ENCODE assay signal across 28 cellular contexts in genomic region chr2:190829642-190830041, GRCh38.
"Had no signal": no experiment of that assay in that cellular context is flagged by ENCODE, and none has a peak within 500 bp of the region (broad histone marks: within the 10 kb centered on the region; RNA-seq: fewer than 3 reads in every experiment).

No MANE protein-coding gene starts in this region.

- H3K4me3 ChIP-seq: neural progenitor cell, ovary, psoas muscle, right lobe of liver, sigmoid colon, stomach, thoracic aorta, thyroid gland, tibial nerve, upper lobe of left lung, vagina had no signal

- H2AFZ ChIP-seq: neural progenitor cell, parathyroid adenoma had no signal

- H3K27ac ChIP-seq: neural progenitor cell, ovary, parathyroid adenoma, psoas muscle, right lobe of liver, sigmoid colon, stomach, thoracic aorta, thyroid gland, tibial nerve, upper lobe of left lung, vagina had no signal

- H3K4me1 ChIP-seq: neural progenitor cell, parathyroid adenoma, psoas muscle, right lobe of liver, sigmoid colon, tibial nerve, vagina had no signal

- H3K9ac ChIP-seq: neural progenitor cell, parathyroid adenoma had no signal

- DNase-seq: naive thymus-derived CD4-positive, alpha-beta T cell; natural killer cell; occipital lobe; ovary; posterior cingulate gyrus; psoas muscle; right cardiac atrium; right lobe of liver; sigmoid colon; small intestine; stimulated activated CD4-positive, alpha-beta T cell treated with anti-CD3 and anti-CD28 coated beads, Interleukin-15, amount 100 ng/mL, for 24 hours; stimulated activated CD4-positive, alpha-beta T cell treated with anti-CD3 and anti-CD28 coated beads, Interleukin-2, amount 100 ng/mL, for 24 hours; stimulated activated CD4-positive, alpha-beta T cell treated with anti-CD3 and anti-CD28 coated beads, Interleukin-2, amount 100 ng/mL, for 48 hours; stimulated activated naive B cell treated with anti-CD40 and anti-IgM and Interleukin-4, amounts not matched to agents 10 μg/mL and 1 μg/mL and 100 μg/mL, for 72 hours; stimulated activated naive CD4-positive, alpha-beta T cell treated with Interleukin-2 at 50 U/mL for 16 hours; stomach; thyroid gland; trophoblast cell; upper lobe of left lung had no signal

- H3K36me3 ChIP-seq: neural progenitor cell, ovary, right lobe of liver, sigmoid colon, stomach, thoracic aorta, thyroid gland, tibial nerve, upper lobe of left lung, vagina had no signal

- H3K27ac Mint-ChIP-seq: naive thymus-derived CD4-positive, alpha-beta T cell; natural killer cell; nephron; neural progenitor cell; progenitor cell of endocrine pancreas; stimulated activated effector memory CD8-positive, alpha-beta T cell treated with anti-CD3 and anti-CD28 coated beads, Interleukin-12 subunit alpha, Interleukin-12 subunit beta, amount 100 ng/mL, for 72 hours; stimulated activated naive B cell treated with anti-CD40 and anti-IgM and Interleukin-4, amounts not matched to agents 10 μg/mL and 1 μg/mL and 100 μg/mL, for 72 hours had no signal

- H3K4me1 Mint-ChIP-seq: naive thymus-derived CD4-positive, alpha-beta T cell; natural killer cell; neural progenitor cell; stimulated activated naive B cell treated with anti-CD40 and anti-IgM and Interleukin-4, amounts not matched to agents 10 μg/mL and 1 μg/mL and 100 μg/mL, for 72 hours had no signal

- H3K36me3 Mint-ChIP-seq: natural killer cell; neural progenitor cell; stimulated activated effector memory CD8-positive, alpha-beta T cell treated with anti-CD3 and anti-CD28 coated beads, Interleukin-12 subunit alpha, Interleukin-12 subunit beta, amount 100 ng/mL, for 72 hours had no signal

- H3K4me2 ChIP-seq: neural progenitor cell had no signal

- H3K27me3 Mint-ChIP-seq: progenitor cell of endocrine pancreas; stimulated activated naive B cell treated with anti-CD40 and anti-IgM and Interleukin-4, amounts not matched to agents 10 μg/mL and 1 μg/mL and 100 μg/mL, for 72 hours had no signal

- ATAC-seq: naive thymus-derived CD4-positive, alpha-beta T cell; natural killer cell; psoas muscle; right cardiac atrium; right lobe of liver; stimulated activated effector memory CD8-positive, alpha-beta T cell treated with anti-CD3 and anti-CD28 coated beads, Interleukin-12 subunit alpha, Interleukin-12 subunit beta, amount 100 ng/mL, for 72 hours; stimulated activated naive B cell treated with anti-CD40 and anti-IgM and Interleukin-4, amounts not matched to agents 10 μg/mL and 1 μg/mL and 100 μg/mL, for 72 hours had no signal

- H3K4me3 Mint-ChIP-seq: naive thymus-derived CD4-positive, alpha-beta T cell; natural killer cell; nephron; neural progenitor cell; stimulated activated effector memory CD8-positive, alpha-beta T cell treated with anti-CD3 and anti-CD28 coated beads, Interleukin-12 subunit alpha, Interleukin-12 subunit beta, amount 100 ng/mL, for 72 hours; stimulated activated naive B cell treated with anti-CD40 and anti-IgM and Interleukin-4, amounts not matched to agents 10 μg/mL and 1 μg/mL and 100 μg/mL, for 72 hours had no signal

- H3K27me3 ChIP-seq: neural progenitor cell, ovary, right lobe of liver, sigmoid colon, stomach, thyroid gland, tibial nerve, upper lobe of left lung, vagina had no signal

- H3K9me3 Mint-ChIP-seq: naive thymus-derived CD4-positive, alpha-beta T cell; natural killer cell; nephron; neural progenitor cell; stimulated activated effector memory CD8-positive, alpha-beta T cell treated with anti-CD3 and anti-CD28 coated beads, Interleukin-12 subunit alpha, Interleukin-12 subunit beta, amount 100 ng/mL, for 72 hours had no signal

- H3K9me3 ChIP-seq: ovary, psoas muscle, right lobe of liver, sigmoid colon, stomach, thoracic aorta, thyroid gland, tibial nerve, upper lobe of left lung, vagina had no signal

- FAIRE-seq: small intestine, urothelium cell line had no signal
